Comparison of ENCODE assay signal across 8 cellular contexts in the genomic region with DNA sequence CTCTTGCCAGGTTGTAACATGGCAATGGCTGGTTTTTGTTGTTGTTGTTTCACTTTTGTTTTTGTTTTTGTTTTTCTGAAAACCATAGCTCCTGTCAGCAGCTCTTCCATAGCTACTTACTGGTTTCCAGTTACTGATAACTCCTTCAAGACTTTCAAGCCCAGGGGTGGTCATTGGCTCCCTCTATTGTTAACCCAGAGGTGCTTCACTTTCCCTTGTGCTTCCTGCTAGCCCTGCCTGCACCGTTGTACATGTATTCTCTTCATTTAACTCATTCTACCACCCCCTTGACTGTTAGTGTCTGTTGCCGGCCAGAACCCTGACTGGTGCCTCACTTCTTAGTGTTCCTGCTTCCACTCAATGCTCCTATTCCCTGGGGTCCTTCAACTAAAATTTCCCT. TPM values are rescaled to one million over a fixed set of nuclear protein-coding genes. Genes with fewer than 3 reads are reported as not detected.
A peak's percentile ranks its signal among the peaks of the same experiment; 100 is the strongest.
DNase-seq lines count a peak whose midpoint lies in the region; ATAC-seq and TF ChIP-seq lines count a peak whose summit lies in the region.

No MANE protein-coding gene starts in this region.

- no peak overlapping the region for H2AFZ ChIP-seq in PC-3 (ENCODE audit: low read length)
- H2AFZ ChIP-seq in mesenchymal stem cell (ENCODE audit: low read depth, low read length), result no peak overlapping the region

- no peak overlapping the region for H3K18ac ChIP-seq in mesenchymal stem cell (ENCODE audit: low read depth in 1 of 2, low read length in 2 of 2)

- H2AK5ac ChIP-seq in mesenchymal stem cell (ENCODE audit: low read length, severe bottlenecking), result no peak overlapping the region

- H3K4ac ChIP-seq in mesenchymal stem cell (ENCODE audit: low read depth in 1 of 2, low read length in 2 of 2), result no peak overlapping the region

- H3K14ac ChIP-seq in mesenchymal stem cell (ENCODE audit: low read length in 2 of 2), result no peak overlapping the region

- H3K23ac ChIP-seq in mesenchymal stem cell (ENCODE audit: low read length in 2 of 2), result no peak overlapping the region

- H3K27me3 ChIP-seq in PC-3 (ENCODE audit: low read length) (peaks cover 40% of the 10 kb centered on the region), mesenchymal stem cell (ENCODE audit: control insufficient read depth in 1 of 2, insufficient read depth in 1 of 2, low read length in 2 of 2) (no peaks in the 10 kb centered on the region)

- no peak overlapping the region for H2BK120ac ChIP-seq in mesenchymal stem cell (ENCODE audit: low read depth, low read length)

- peak; percentile 61 for DNase-seq in PC-3
- peak; percentile 30 for DNase-seq in activated gamma-delta T cell treated with anti-CD3 and anti-CD28 coated beads, Interleukin-2, amount 50 U/mL, for 16 hours (ENCODE audit: low read depth)
- peak; percentile 3 for DNase-seq in mesenchymal stem cell
- DNase-seq in NCI-H2227 treated with DMSO at 0.1 percent for 48 hours (lab: John Stamatoyannopoulos, UW), result no peak
- no peak for DNase-seq in dedifferentiated amniotic fluid mesenchymal stem cell (ENCODE audit: extremely low spot score)

- H2BK5ac ChIP-seq in mesenchymal stem cell (ENCODE audit: low read depth, low read length, poor library complexity, severe bottlenecking), result no peak overlapping the region

- ATAC-seq in GM19023 (IDR thresholded peaks at IDR 0.05; ENCODE audit: unreplicated experiment) (peak; percentile 86), HG03175 (IDR thresholded peaks at IDR 0.05; ENCODE audit: unreplicated experiment) (peak; percentile 80), PC-3 (peak; percentile 94)

- H3K9me2 ChIP-seq in PC-3 (replicated peaks; ENCODE audit: low read length), result no peaks in the 10 kb centered on the region

- H3K9ac ChIP-seq in PC-3 (ENCODE audit: low read length) (no peak overlapping the region), mesenchymal stem cell (ENCODE audit: low read length) (no peak overlapping the region)

- intact Hi-C loops in PC-3 (cut with micrococcal nuclease), result loop anchor here (2.0 to 5.0 kb wide), 3 partner anchors 156 to 330 kb away; no protein-coding TSS in a partner anchor

- no peaks in the 10 kb centered on the region for H4K20me1 ChIP-seq in PC-3 (ENCODE audit: low read length)

- CTCF ChIA-PET in PC-3 (lab: Charles Lee), result interaction anchor here (0.6 to 0.9 kb wide), 3 partner anchors 28 to 156 kb away, joined by 3 to 5 read pairs (median 3); no protein-coding TSS in a partner anchor

- H3K4me3 ChIP-seq in PC-3 (ENCODE audit: low read length), result no peak overlapping the region
- no peak overlapping the region for H3K4me3 ChIP-seq in mesenchymal stem cell (ENCODE audit: insufficient read depth in 1 of 2, low read depth in 1 of 2, low read length in 2 of 2)

- BruUV-seq in PC-3 (replicated peaks; lab: Mats Ljungman, UMichigan), result no TSS peak

- H2BK15ac ChIP-seq in mesenchymal stem cell (ENCODE audit: low read depth, poor library complexity, severe bottlenecking), result no peak overlapping the region

- POLR2A ChIA-PET in PC-3 (lab: Charles Lee; ENCODE audit: unreplicated experiment), result no interaction called here

- H3F3A ChIP-seq in PC-3 (ENCODE audit: low read length, unreplicated experiment), result no peaks in the 10 kb centered on the region

- H3K36me3 ChIP-seq in PC-3 (ENCODE audit: low read depth, low read length), result no peaks in the 10 kb centered on the region
- no peaks in the 10 kb centered on the region for H3K36me3 ChIP-seq in mesenchymal stem cell (ENCODE audit: control insufficient read depth in 1 of 2, insufficient read depth in 2 of 2, low read depth in 1 of 2, low read length in 2 of 2)

- no peak overlapping the region for H3K4me2 ChIP-seq in PC-3 (ENCODE audit: low read length)
- H3K4me2 ChIP-seq in mesenchymal stem cell (ENCODE audit: low read length, poor library complexity, severe bottlenecking), result no peak overlapping the region

- TF ChIP-seq CTCF in C4-2B (conservative IDR thresholded peaks at IDR 0.05) (peak; percentile 53), PC-3 (conservative IDR thresholded peaks at IDR 0.05; ENCODE audit: low read depth, low read length) (peak; percentile 58)

- H3K79me1 ChIP-seq in mesenchymal stem cell (replicated peaks; ENCODE audit: low read length, poor library complexity, severe bottlenecking), result no peaks in the 10 kb centered on the region

- H4K8ac ChIP-seq in mesenchymal stem cell (ENCODE audit: low read length), result no peak overlapping the region

- H2BK12ac ChIP-seq in mesenchymal stem cell (ENCODE audit: low read length in 2 of 2), result no peak overlapping the region

- H3K79me2 ChIP-seq in PC-3 (ENCODE audit: low read length), result no peaks in the 10 kb centered on the region

- WGBS in mesenchymal stem cell, result 27% methylated on average over 2 of the region's 2 CpGs

- H3K4me1 ChIP-seq in PC-3 (ENCODE audit: insufficient read depth, low read length) (no peaks in the 10 kb centered on the region), mesenchymal stem cell (ENCODE audit: control insufficient read depth, insufficient read depth, low read depth, low read length) (no peaks in the 10 kb centered on the region)

- H3K27ac ChIP-seq in C4-2B (no peak overlapping the region), PC-3 (ENCODE audit: low read length) (no peak overlapping the region), mesenchymal stem cell (ENCODE audit: low read length, poor library complexity, severe bottlenecking) (no peak overlapping the region)

- no peaks in the 10 kb centered on the region for H3K9me3 ChIP-seq in PC-3 (ENCODE audit: low read length)
- H3K9me3 ChIP-seq in mesenchymal stem cell (ENCODE audit: control insufficient read depth, low read length), result no peaks in the 10 kb centered on the region

- H4K91ac ChIP-seq in mesenchymal stem cell (ENCODE audit: low read length), result no peak overlapping the region

RNA-seq across cellular contexts. Expression of gene TRAT1, which starts 4.2 kb away (rescaled TPM):
- not detected in 2 replicates for total RNA-seq in PC-3 (2014; rRNA removed)
- polyA plus RNA-seq in mesenchymal stem cell (2013, experiment 1 of 2), result not detected
- polyA plus RNA-seq in mesenchymal stem cell (2013, experiment 2 of 2), result not detected

Comparison
In these comparisons a context has a peak if more than half of its experiments do, and no peak if none do; other contexts are left out.
1. DNase-seq: peak in PC-3 (single experiment), activated gamma-delta T cell treated with anti-CD3 and anti-CD28 coated beads, Interleukin-2, amount 50 U/mL, for 16 hours (single experiment) and mesenchymal stem cell (single experiment); none in NCI-H2227 treated with DMSO at 0.1 percent for 48 hours (single experiment) and dedifferentiated amniotic fluid mesenchymal stem cell (single experiment).
2. Peak in every context shown above with its lines, with median percentiles within 50 percentile points of each other: ATAC-seq.